In genomic region chr5:7181841-7182240, GRCh38 we compare ENCODE assay signal across 3 cellular contexts.
TF ChIP-seq lines count a peak whose summit lies in the region.

No MANE protein-coding gene starts in this region.

TF ChIP-seq in liver, 16 proteins besides CTCF, POLR2A, EP300 and RAD21 (continued from another document):
- TF ChIP-seq ZBTB33 (IDR thresholded peaks at IDR 0.05) (peak; percentile 51), ATF3 (IDR thresholded peaks at IDR 0.05) (no peak), JUND (IDR thresholded peaks at IDR 0.05) (peak; percentile 46 to 80), GABPA (IDR thresholded peaks at IDR 0.05 in 1 of 2, conservative IDR thresholded peaks at IDR 0.05 in 1 of 2) (peak in 1 of 2 donors; percentile 19), HNF4G (IDR thresholded peaks at IDR 0.05) (peak; percentile 79), MAX (IDR thresholded peaks at IDR 0.05) (peak; percentile 35), SP1 (IDR thresholded peaks at IDR 0.05) (peak; percentile 75), RXRA (IDR thresholded peaks at IDR 0.05) (peak; percentile 81 to 85), REST (IDR thresholded peaks at IDR 0.05) (peak; percentile 46), YY1 (IDR thresholded peaks at IDR 0.05) (peak; percentile 45)

TF ChIP-seq in HepG2, 621 proteins besides CTCF, POLR2A, EP300 and RAD21 (continued from another document):
- TF ChIP-seq IKZF5 (CRISPR knock-in tag; IDR thresholded peaks at IDR 0.05): no peak
- no peak for TF ChIP-seq ZBTB49 (CRISPR knock-in tag; IDR thresholded peaks at IDR 0.05; ENCODE audit: borderline replicate concordance)
- TF ChIP-seq ZNF503 (CRISPR knock-in tag; IDR thresholded peaks at IDR 0.05): no peak
- no peak for TF ChIP-seq ZFP41 (CRISPR knock-in tag; IDR thresholded peaks at IDR 0.05; ENCODE audit: borderline replicate concordance)
- no peak for TF ChIP-seq HNF4A (CRISPR knock-in tag; IDR thresholded peaks at IDR 0.05)
TF ChIP-seq in HepG2: peak in this region for 0.

TF ChIP-seq in SK-N-SH, 30 proteins besides CTCF, POLR2A, EP300 and RAD21 (continued from another document):
- TF ChIP-seq ZBTB33 (IDR thresholded peaks at IDR 0.05; ENCODE audit: borderline replicate concordance, low read depth): no peak
- TF ChIP-seq ELF1 (IDR thresholded peaks at IDR 0.05): no peak
- no peak for TF ChIP-seq TAF1 (IDR thresholded peaks at IDR 0.05; ENCODE audit: borderline replicate concordance, low read depth, low read length)
- no peak for TF ChIP-seq NRF1 (IDR thresholded peaks at IDR 0.05; ENCODE audit: low read depth, low read length)
- TF ChIP-seq POLR2AphosphoS5 (IDR thresholded peaks at IDR 0.05; ENCODE audit: low read depth, low read length): no peak
- no peak for TF ChIP-seq REST (IDR thresholded peaks at IDR 0.05; ENCODE audit: low read depth, low read length)
- no peak for TF ChIP-seq GATA2 (CRISPR knock-in tag; IDR thresholded peaks at IDR 0.05)
- no peak for TF ChIP-seq JUND (IDR thresholded peaks at IDR 0.05)
